In the genomic region with DNA sequence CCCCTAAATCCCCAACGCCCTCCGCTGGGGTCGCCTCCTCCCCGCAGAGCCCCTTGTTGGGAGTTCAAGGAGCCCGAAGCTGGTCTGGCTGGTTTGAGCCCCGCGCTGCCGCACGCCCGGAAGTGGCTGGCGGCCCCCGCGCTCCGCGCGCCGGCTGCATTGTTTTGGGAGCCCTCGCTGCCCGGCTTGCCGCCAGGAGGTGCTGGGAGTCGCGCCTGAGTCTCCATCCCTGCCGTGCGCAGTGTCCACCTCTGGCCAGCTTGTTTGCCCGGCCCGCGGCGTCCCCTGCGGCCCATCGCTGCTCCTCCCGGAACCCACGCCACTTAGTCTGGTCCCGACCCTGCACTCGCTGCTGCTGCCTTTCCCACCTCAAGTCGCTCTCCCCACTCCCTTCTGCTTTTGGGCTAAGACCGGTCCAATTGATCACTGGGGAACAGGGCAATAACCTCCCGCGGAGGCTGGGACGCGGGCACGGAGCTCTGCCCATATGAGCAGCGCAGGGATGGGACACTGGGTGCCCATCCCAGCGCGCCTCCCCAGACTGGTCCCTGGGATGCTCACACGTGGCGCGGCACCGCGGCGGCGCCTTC, we compare ENCODE assay signal across 1 cellular context.
TF ChIP-seq lines count a peak whose summit lies in the region.

No MANE protein-coding gene starts in this region.

TF ChIP-seq in IMR-90, 13 proteins besides CTCF, POLR2A, EP300 and RAD21 (continued from another document):
- TF ChIP-seq FOS (IDR thresholded peaks at IDR 0.05; ENCODE audit: low read depth, low read length) (no peak), CEBPB (IDR thresholded peaks at IDR 0.05; ENCODE audit: low read depth, low read length) (no peak), MAZ (IDR thresholded peaks at IDR 0.05; ENCODE audit: borderline replicate concordance, low read depth, low read length) (no peak), USF2 (IDR thresholded peaks at IDR 0.05; ENCODE audit: low read depth, low read length) (no peak), SMC3 (IDR thresholded peaks at IDR 0.05; ENCODE audit: low read depth, low read length) (no peak), BHLHE40 (IDR thresholded peaks at IDR 0.05; ENCODE audit: low read depth, low read length) (no peak), CHD1 (IDR thresholded peaks at IDR 0.05; ENCODE audit: low read depth, low read length) (no peak), RFX5 (IDR thresholded peaks at IDR 0.05; ENCODE audit: low read depth, low read length) (no peak), NFE2L2 (IDR thresholded peaks at IDR 0.05; ENCODE audit: low read depth, low read length) (no peak)
TF ChIP-seq in IMR-90: peak in this region for 0.
